14 cellular contexts compared by ENCODE assay signal in the genomic region with DNA sequence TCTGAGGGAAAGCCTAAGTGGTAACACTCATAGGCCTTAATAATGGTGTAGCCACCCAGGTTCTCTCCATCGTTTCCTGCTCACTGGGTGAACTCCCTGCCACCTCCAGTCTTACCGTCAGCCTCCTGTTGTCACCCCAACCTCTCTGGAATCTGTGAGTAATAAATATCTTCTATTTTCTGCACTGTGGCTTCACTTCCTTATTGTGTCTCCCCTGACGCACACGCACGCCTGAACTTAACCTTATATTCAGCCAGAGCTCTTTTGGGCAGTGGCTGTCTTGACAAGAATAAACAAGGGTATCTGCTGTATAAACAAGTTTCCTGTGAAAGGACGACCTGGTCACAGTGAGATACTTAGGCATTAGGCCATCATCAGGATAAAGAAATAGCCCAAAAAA.
A peak's percentile ranks its signal among the peaks of the same experiment; 100 is the strongest.
DNase-seq lines count a peak whose midpoint lies in the region; ATAC-seq lines count a peak whose summit lies in the region.
"Had no signal": no experiment of that assay in that cellular context is flagged by ENCODE, and none has a peak within 500 bp of the region (broad histone marks: within the 10 kb centered on the region; RNA-seq: fewer than 3 reads in every experiment).

No MANE protein-coding gene starts in this region.

- no peaks in the 10 kb centered on the region for H3K4me1 ChIP-seq in naive thymus-derived CD4-positive, alpha-beta T cell (ENCODE audit: control insufficient read depth in 2 of 2, insufficient read depth in 2 of 2, low read length in 2 of 2)

- H3K9me3 Mint-ChIP-seq in naive thymus-derived CD4-positive, alpha-beta T cell = no peaks in the 10 kb centered on the region
- H3K9me3 Mint-ChIP-seq: activated T-helper 2 cell treated with anti-CD3 and anti-CD28 coated beads, Interferon-gamma antibody, Interleukin-2, Interleukin-4, amounts not matched to agents 10 μg/mL and 5 μg/mL and 100 μg/mL, durations not matched to agents 14 hours and 24 hours and 36 hours had no signal

- H3K36me3 ChIP-seq in naive thymus-derived CD4-positive, alpha-beta T cell (ENCODE audit: control insufficient read depth in 2 of 3, insufficient read depth in 3 of 3, low read length in 3 of 3) = no peaks in the 10 kb centered on the region

- no peaks in the 10 kb centered on the region for H3K4me1 Mint-ChIP-seq in naive thymus-derived CD4-positive, alpha-beta T cell
- H3K4me1 Mint-ChIP-seq: neural crest cell; stimulated activated effector memory CD8-positive, alpha-beta T cell treated with anti-CD3 and anti-CD28 coated beads, Interleukin-12 subunit alpha, Interleukin-12 subunit beta, amount 100 ng/mL, for 72 hours had no signal

- H3K27ac ChIP-seq in naive thymus-derived CD4-positive, alpha-beta T cell (ENCODE audit: low read depth, low read length) = no peak overlapping the region

- H3K36me3 Mint-ChIP-seq in naive thymus-derived CD4-positive, alpha-beta T cell = no peaks in the 10 kb centered on the region
- H3K36me3 Mint-ChIP-seq: stimulated activated effector memory CD8-positive, alpha-beta T cell treated with anti-CD3 and anti-CD28 coated beads, Interleukin-12 subunit alpha, Interleukin-12 subunit beta, amount 100 ng/mL, for 72 hours had no signal

- CTCF ChIA-PET in naive thymus-derived CD4-positive, alpha-beta T cell (lab: Charles Lee) = no interaction called here

- POLR2A ChIA-PET in naive thymus-derived CD4-positive, alpha-beta T cell (lab: Charles Lee) = no interaction called here

- H3K27me3 Mint-ChIP-seq in naive thymus-derived CD4-positive, alpha-beta T cell = no peaks in the 10 kb centered on the region

- H3K4me3 Mint-ChIP-seq in naive thymus-derived CD4-positive, alpha-beta T cell = no peak overlapping the region
- H3K4me3 Mint-ChIP-seq: neural crest cell; stimulated activated effector memory CD8-positive, alpha-beta T cell treated with anti-CD3 and anti-CD28 coated beads, Interleukin-12 subunit alpha, Interleukin-12 subunit beta, amount 100 ng/mL, for 72 hours had no signal

- H3K4me3 ChIP-seq in naive thymus-derived CD4-positive, alpha-beta T cell (ENCODE audit: low read length) = no peak overlapping the region

- ATAC-seq in GM18867 (IDR thresholded peaks at IDR 0.05; ENCODE audit: unreplicated experiment) (peak; percentile 94), GM21619 (IDR thresholded peaks at IDR 0.05; ENCODE audit: unreplicated experiment) (peak; percentile 85), HG03108 (IDR thresholded peaks at IDR 0.05; ENCODE audit: unreplicated experiment) (peak; percentile 81), left lobe of liver (no peak)
- ATAC-seq in naive thymus-derived CD4-positive, alpha-beta T cell = no peak
- ATAC-seq: stimulated activated effector memory CD8-positive, alpha-beta T cell treated with anti-CD3 and anti-CD28 coated beads, Interleukin-12 subunit alpha, Interleukin-12 subunit beta, amount 100 ng/mL, for 72 hours had no signal

- DNase-seq in germinal center (ENCODE audit: low spot score) (peak; percentile 54), left lobe of liver (ENCODE audit: low spot score) (no peak), middle frontal gyrus (ENCODE audit: extremely low spot score, low spot score) (no peak)
- no peak for DNase-seq in stimulated activated CD8-positive, alpha-beta memory T cell treated with anti-CD3 and anti-CD28 coated beads, Interleukin-4, amount 100 ng/mL, for 48 hours
- DNase-seq in naive thymus-derived CD4-positive, alpha-beta T cell = no peak
- DNase-seq: activated CD4-positive, alpha-beta T cell treated with anti-CD3 and anti-CD28 coated beads for 1 hour; erythroblast; IMR-90 had no signal

- intact Hi-C loops in naive thymus-derived CD4-positive, alpha-beta T cell (cut with micrococcal nuclease) = no loop called here

- H3K27me3 ChIP-seq in naive thymus-derived CD4-positive, alpha-beta T cell (ENCODE audit: control insufficient read depth in 2 of 2, insufficient read depth in 2 of 2, low read length in 2 of 2) = no peaks in the 10 kb centered on the region

- no peaks in the 10 kb centered on the region for H3K9me3 ChIP-seq in naive thymus-derived CD4-positive, alpha-beta T cell (ENCODE audit: control insufficient read depth in 2 of 3, low read length in 3 of 3)

- no peak overlapping the region for H3K27ac Mint-ChIP-seq in naive thymus-derived CD4-positive, alpha-beta T cell
- H3K27ac Mint-ChIP-seq: activated T-helper 2 cell treated with anti-CD3 and anti-CD28 coated beads, Interferon-gamma antibody, Interleukin-2, Interleukin-4, amounts not matched to agents 10 μg/mL and 5 μg/mL and 100 μg/mL, durations not matched to agents 14 hours and 24 hours and 36 hours; stimulated activated effector memory CD8-positive, alpha-beta T cell treated with anti-CD3 and anti-CD28 coated beads, Interleukin-12 subunit alpha, Interleukin-12 subunit beta, amount 100 ng/mL, for 72 hours had no signal

Comparison
In these comparisons a context has a peak if more than half of its experiments do, and no peak if none do; other contexts are left out.
1. ATAC-seq: peak in GM18867 (single experiment), GM21619 (single experiment) and HG03108 (single experiment); none in left lobe of liver (single experiment) and naive thymus-derived CD4-positive, alpha-beta T cell (single experiment).